8 cellular contexts compared by ENCODE assay signal in the genomic region with DNA sequence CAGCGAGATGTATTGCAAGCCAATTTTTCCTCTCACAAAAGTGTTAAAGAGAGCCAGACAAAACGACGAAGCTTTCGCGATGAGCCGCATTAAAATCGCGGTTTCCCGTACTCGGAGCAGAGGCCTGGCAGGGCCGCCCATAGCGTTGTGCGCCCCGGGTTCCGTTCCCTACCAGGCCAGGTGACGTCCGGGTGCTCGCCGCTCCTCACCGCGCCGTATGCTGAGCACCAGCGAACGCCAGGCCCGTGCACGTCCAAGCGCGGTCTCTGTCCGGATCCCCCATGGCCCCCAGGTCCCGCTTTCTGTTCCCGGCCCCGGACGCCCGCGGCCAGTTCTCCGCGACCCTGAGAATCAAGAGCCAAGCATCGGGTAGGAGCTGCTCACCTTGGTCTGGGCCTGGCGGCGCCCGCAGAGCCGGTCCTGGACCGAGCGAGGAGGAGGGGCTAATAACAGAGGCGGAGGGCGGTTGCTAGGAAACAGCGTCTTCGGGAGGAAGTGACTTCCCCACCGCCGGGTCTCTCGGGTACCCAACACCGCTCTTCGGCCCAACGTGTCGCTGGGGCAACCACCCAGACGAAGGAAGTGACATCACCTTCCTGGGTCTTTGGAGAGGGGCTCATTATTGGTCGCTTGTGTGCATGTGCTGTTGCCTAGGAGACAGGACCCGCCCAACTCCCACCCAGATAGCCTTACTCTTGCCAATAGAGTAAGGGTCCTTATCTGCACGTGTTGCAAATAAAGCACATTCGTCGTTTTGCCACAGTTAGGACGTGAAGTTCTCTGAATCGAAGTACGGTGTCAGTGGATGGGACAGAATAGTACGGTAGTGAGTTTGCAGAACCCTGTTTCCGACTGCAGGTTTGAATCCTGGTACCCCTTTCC. TPM values are rescaled to one million over a fixed set of nuclear protein-coding genes. Genes with fewer than 3 reads are reported as not detected.
DNase-seq lines count a peak whose midpoint lies in the region; ATAC-seq and TF ChIP-seq lines count a peak whose summit lies in the region.

Gene MAP9 (minus strand): TSS at position 579 of the 882 bp plus-strand sequence. CDS start 1,115 bp downstream, outside the sequence.

- H3K27ac Mint-ChIP-seq in activated T-helper 1 cell treated with anti-CD3 and anti-CD28 coated beads, Interleukin-12 subunit alpha, Interleukin-12 subunit beta, Interleukin-2, Interleukin-4 antibody, amounts not matched to agents 30 ng/mL and 10 ng/mL and 1 ng/mL, durations not matched to agents 14 hours and 24 hours and 36 hours, result peak within 1 kb of the TSS; percentile 60
- peak within 1 kb of the TSS; percentile 89 to 92 for H3K27ac Mint-ChIP-seq in natural killer cell

- no peaks in the 10 kb centered on the region for H3K36me3 ChIP-seq in OCI-LY3 (replicated peaks; ENCODE audit: low read depth, low read length)
- H3K36me3 ChIP-seq in fibroblast of lung (ENCODE audit: control insufficient read depth, insufficient read depth, low read length), result no peaks in the 10 kb centered on the region

- H3K9ac ChIP-seq in OCI-LY3 (ENCODE audit: low read length) (peak within 1 kb of the TSS; percentile 71), fibroblast of lung (ENCODE audit: insufficient read depth, low read length) (peak within 1 kb of the TSS; percentile 80)

- peak; percentile 99 for ATAC-seq in GM19397 (IDR thresholded peaks at IDR 0.05; ENCODE audit: unreplicated experiment)
- peak; percentile 98 for ATAC-seq in HG03558 (IDR thresholded peaks at IDR 0.05; ENCODE audit: extremely low read depth, unreplicated experiment)
- peak; percentile 90 to 95 (median 90) for ATAC-seq in natural killer cell

- peak within 1 kb of the TSS; percentile 71 for H3K27ac ChIP-seq in C4-2B
- peak within 1 kb of the TSS; percentile 58 for H3K27ac ChIP-seq in OCI-LY3 (ENCODE audit: low read length)
- peak within 1 kb of the TSS; percentile 72 for H3K27ac ChIP-seq in fibroblast of lung (ENCODE audit: insufficient read depth, low read length)

- H3K27me3 Mint-ChIP-seq in activated T-helper 1 cell treated with anti-CD3 and anti-CD28 coated beads, Interleukin-12 subunit alpha, Interleukin-12 subunit beta, Interleukin-2, Interleukin-4 antibody, amounts not matched to agents 30 ng/mL and 10 ng/mL and 1 ng/mL, durations not matched to agents 14 hours and 24 hours and 36 hours (ENCODE audit: insufficient read depth), result peaks cover 4% of the 10 kb centered on the region
- no peaks in the 10 kb centered on the region for H3K27me3 Mint-ChIP-seq in natural killer cell (ENCODE audit: low read depth in 2 of 2)

- H3K4me3 Mint-ChIP-seq in activated T-helper 1 cell treated with anti-CD3 and anti-CD28 coated beads, Interleukin-12 subunit alpha, Interleukin-12 subunit beta, Interleukin-2, Interleukin-4 antibody, amounts not matched to agents 30 ng/mL and 10 ng/mL and 1 ng/mL, durations not matched to agents 14 hours and 24 hours and 36 hours, result peak within 1 kb of the TSS; percentile 82
- peak within 1 kb of the TSS; percentile 92 for H3K4me3 Mint-ChIP-seq in natural killer cell

- H4K20me1 ChIP-seq in OCI-LY3 (ENCODE audit: insufficient read depth, low read length) (no peaks in the 10 kb centered on the region), fibroblast of lung (ENCODE audit: control insufficient read depth, extremely low read depth, insufficient read depth, low read length) (no peaks in the 10 kb centered on the region)

- peak within 1 kb of the TSS; percentile 83 for H3K4me3 ChIP-seq in OCI-LY3 (ENCODE audit: low read length)
- peak within 1 kb of the TSS; percentile 68 to 88 (median 76) for H3K4me3 ChIP-seq in fibroblast of lung (replicated peaks in 1 of 4; ENCODE audit: control extremely low read depth in 1 of 4, insufficient read depth in 1 of 4, low read depth in 3 of 4, low read length in 4 of 4)

- H3K79me2 ChIP-seq in OCI-LY3 (ENCODE audit: low read length) (peaks cover 15% of the 10 kb centered on the region), fibroblast of lung (ENCODE audit: control insufficient read depth, insufficient read depth, low read length) (no peaks in the 10 kb centered on the region)

- H3K4me1 Mint-ChIP-seq in activated T-helper 1 cell treated with anti-CD3 and anti-CD28 coated beads, Interleukin-12 subunit alpha, Interleukin-12 subunit beta, Interleukin-2, Interleukin-4 antibody, amounts not matched to agents 30 ng/mL and 10 ng/mL and 1 ng/mL, durations not matched to agents 14 hours and 24 hours and 36 hours (ENCODE audit: low read depth), result peaks cover 19% of the 10 kb centered on the region
- peaks cover 9 to 10% of the 10 kb centered on the region in 2 donors for H3K4me1 Mint-ChIP-seq in natural killer cell

- DNase-seq in activated T-helper 1 cell treated with anti-CD3 and anti-CD28 coated beads, Interleukin-12 subunit alpha, Interleukin-12 subunit beta, Interleukin-2, Interleukin-4 antibody, amounts not matched to agents 30 ng/mL and 10 ng/mL and 1 ng/mL, durations not matched to agents 14 hours and 24 hours and 36 hours (ENCODE audit: low spot score), result peak; percentile 82
- peak; percentile 95 to 99 for DNase-seq in fibroblast of lung (ENCODE audit: low read depth in 2 of 2)
- peak; percentile 84 for DNase-seq in natural killer cell
- DNase-seq in stimulated activated naive CD4-positive, alpha-beta T cell (lab: John Stamatoyannopoulos, UW), result peak; percentile 66 to 89 (median 86)

- TF ChIP-seq CTCF in C4-2B (conservative IDR thresholded peaks at IDR 0.05) (no peak), OCI-LY3 (IDR thresholded peaks at IDR 0.05; ENCODE audit: low read depth, low read length) (no peak), fibroblast of lung (conservative IDR thresholded peaks at IDR 0.05 in 1 of 2, IDR thresholded peaks at IDR 0.05 in 1 of 2; ENCODE audit: low read depth in 1 of 2, low read length in 2 of 2) (no peak), natural killer cell (IDR thresholded peaks at IDR 0.05) (no peak)

- H3K9me3 Mint-ChIP-seq in activated T-helper 1 cell treated with anti-CD3 and anti-CD28 coated beads, Interleukin-12 subunit alpha, Interleukin-12 subunit beta, Interleukin-2, Interleukin-4 antibody, amounts not matched to agents 30 ng/mL and 10 ng/mL and 1 ng/mL, durations not matched to agents 14 hours and 24 hours and 36 hours, result no peaks in the 10 kb centered on the region
- no peaks in the 10 kb centered on the region for H3K9me3 Mint-ChIP-seq in natural killer cell

- H3K4me2 ChIP-seq in OCI-LY3 (ENCODE audit: low read length) (peak within 1 kb of the TSS; percentile 68), fibroblast of lung (ENCODE audit: extremely low read depth, insufficient read depth, low read length) (peak within 1 kb of the TSS; percentile 88)

- H3K9me3 ChIP-seq in OCI-LY3 (ENCODE audit: insufficient read depth, low read length) (no peaks in the 10 kb centered on the region), fibroblast of lung (ENCODE audit: control insufficient read depth, insufficient read depth, low read depth, low read length) (no peaks in the 10 kb centered on the region)

- H2AFZ ChIP-seq in OCI-LY3 (ENCODE audit: low read depth, low read length) (peak within 1 kb of the TSS; percentile 100), fibroblast of lung (ENCODE audit: low read length) (peak within 1 kb of the TSS; percentile 82)

- no peaks in the 10 kb centered on the region for H3K27me3 ChIP-seq in OCI-LY3 (ENCODE audit: low read depth, low read length)
- no peaks in the 10 kb centered on the region for H3K27me3 ChIP-seq in fibroblast of lung (ENCODE audit: control insufficient read depth, insufficient read depth, low read length)

- H3K36me3 Mint-ChIP-seq in activated T-helper 1 cell treated with anti-CD3 and anti-CD28 coated beads, Interleukin-12 subunit alpha, Interleukin-12 subunit beta, Interleukin-2, Interleukin-4 antibody, amounts not matched to agents 30 ng/mL and 10 ng/mL and 1 ng/mL, durations not matched to agents 14 hours and 24 hours and 36 hours (ENCODE audit: low read depth), result no peaks in the 10 kb centered on the region
- no peaks in the 10 kb centered on the region for H3K36me3 Mint-ChIP-seq in natural killer cell

- intact Hi-C loops in activated T-helper 1 cell treated with anti-CD3 and anti-CD28 coated beads, Interleukin-12 subunit alpha, Interleukin-12 subunit beta, Interleukin-2, Interleukin-4 antibody, amounts not matched to agents 30 ng/mL and 10 ng/mL and 1 ng/mL, durations not matched to agents 14 hours and 24 hours and 36 hours (cut with micrococcal nuclease), result loop anchor here (1.0 to 5.0 kb wide), 5 partner anchors 251 to 826 kb away; partner anchors contain the start of genes CTSO, GUCY1B1, LRAT and PLRG1
- intact Hi-C loops in natural killer cell (cut with micrococcal nuclease), result loop anchor here (1.0 to 10.0 kb wide), 4 partner anchors 382 to 1592 kb away; partner anchors contain the start of genes CTSO, GUCY1B1, PLRG1 and SFRP2

- peaks cover 13% of the 10 kb centered on the region for H3K4me1 ChIP-seq in OCI-LY3 (ENCODE audit: low read length)
- no peaks in the 10 kb centered on the region for H3K4me1 ChIP-seq in fibroblast of lung (ENCODE audit: control insufficient read depth, extremely low read depth, insufficient read depth, low read length)

RNA-seq across cellular contexts. Expression of gene MAP9, which starts in this region (rescaled TPM):
- 5.9 and 6.2 TPM in 2 replicates for total RNA-seq in activated T-helper 1 cell treated with anti-CD3 and anti-CD28 coated beads, Interleukin-12 subunit alpha, Interleukin-12 subunit beta, Interleukin-2, Interleukin-4 antibody, amounts not matched to agents 30 ng/mL and 10 ng/mL and 1 ng/mL, durations not matched to agents 14 hours and 24 hours and 36 hours
- total RNA-seq in fibroblast of lung (10.3 and 12.6 TPM in 2 replicates), natural killer cell (10 to 100 TPM in 2 of 3 donors, 1 to 10 TPM in 1; 9.4 to 17.6 (median 10.6) TPM)
- 10.5 and 14.7 TPM in 2 replicates for polyA plus RNA-seq in fibroblast of lung
- polyA plus RNA-seq in fibroblast of lung (2012), result 7.4 and 9.6 TPM in 2 replicates
- 0.26 and 0.35 TPM in 2 replicates for polyA minus RNA-seq in fibroblast of lung (ENCODE audit: low replicate concordance)

Comparison
In these comparisons a context has a peak if more than half of its experiments do, and no peak if none do; other contexts are left out.
1. Peak in every context shown above with its lines: DNase-seq, ATAC-seq, H3K4me3 ChIP-seq and H3K27ac ChIP-seq.